ENCODE assay signal across 8 cellular contexts in genomic region chrX:14027511-14028019, GRCh38. TPM values are rescaled to one million over a fixed set of nuclear protein-coding genes. Genes with fewer than 3 reads are reported as not detected.
DNase-seq lines count a peak whose midpoint lies in the region; ATAC-seq and TF ChIP-seq lines count a peak whose summit lies in the region.

No MANE protein-coding gene starts in this region.

- no peak overlapping the region; the same call in 1 of the 2 replicates for H3K27ac ChIP-seq in SU-DHL-6 (ENCODE audit: low read depth, low read length)
- no peak overlapping the region for H3K27ac ChIP-seq in effector memory CD4-positive, alpha-beta T cell (ENCODE audit: insufficient read depth, low read length, poor library complexity, severe bottlenecking)

- H3K4me1 ChIP-seq in BE2C: peaks cover 17% of the 10 kb centered on the region
- H3K4me1 ChIP-seq in effector memory CD4-positive, alpha-beta T cell (ENCODE audit: control insufficient read depth, insufficient read depth, low read length, poor library complexity, severe bottlenecking): peaks cover 9% of the 10 kb centered on the region

- H3K9me3 ChIP-seq in SU-DHL-6 (ENCODE audit: insufficient read depth, low read length) (no peaks in the 10 kb centered on the region), BE2C (no peaks in the 10 kb centered on the region)
- no peaks in the 10 kb centered on the region for H3K9me3 ChIP-seq in effector memory CD4-positive, alpha-beta T cell (ENCODE audit: control insufficient read depth, low read length)

- H3K9ac ChIP-seq in SU-DHL-6 (ENCODE audit: low read length): 0 out of 2 replicates have a peak overlapping the region, but pooled peaks have one; percentile 83

- no peak overlapping the region for H2AFZ ChIP-seq in SU-DHL-6 (ENCODE audit: low read depth, low read length, severe bottlenecking)

- no peaks in the 10 kb centered on the region for H4K20me1 ChIP-seq in SU-DHL-6 (ENCODE audit: low read depth, low read length)

- H3K27me3 ChIP-seq in SU-DHL-6 (ENCODE audit: low read length) (no peaks in the 10 kb centered on the region), BE2C (no peaks in the 10 kb centered on the region)
- no peaks in the 10 kb centered on the region for H3K27me3 ChIP-seq in effector memory CD4-positive, alpha-beta T cell (replicated peaks; ENCODE audit: control insufficient read depth, insufficient read depth, low read length, poor library complexity, severe bottlenecking)

- H3K36me3 ChIP-seq in SU-DHL-6 (ENCODE audit: low read length): no peaks in the 10 kb centered on the region
- no peaks in the 10 kb centered on the region for H3K36me3 ChIP-seq in BE2C
- no peaks in the 10 kb centered on the region for H3K36me3 ChIP-seq in effector memory CD4-positive, alpha-beta T cell (ENCODE audit: control insufficient read depth, insufficient read depth, low read length)

- H3K9me2 ChIP-seq in SU-DHL-6 (replicated peaks; ENCODE audit: insufficient read depth, low read length): no peaks in the 10 kb centered on the region

- H3K4me2 ChIP-seq in SU-DHL-6 (ENCODE audit: low read depth, low read length, poor library complexity, severe bottlenecking): peak overlapping the region; percentile 87

- H3K4me3 ChIP-seq in SU-DHL-6 (ENCODE audit: insufficient read depth, low read length, poor library complexity, severe bottlenecking) (peak overlapping the region; percentile 87), BE2C (ENCODE audit: low read depth, low read length) (no peak overlapping the region)
- no peak overlapping the region for H3K4me3 ChIP-seq in effector memory CD4-positive, alpha-beta T cell (ENCODE audit: insufficient read depth, low read depth, low read length, poor library complexity, severe bottlenecking)

- DNase-seq in glomerular visceral epithelial cell (ENCODE audit: extremely low spot score) (peak; percentile 8), BE2C (no peak), NCI-H2029 (lab: John Stamatoyannopoulos, UW) (no peak)
- DNase-seq in effector memory CD4-positive, alpha-beta T cell: no peak
- no peak for DNase-seq in stimulated activated CD4-positive, alpha-beta T cell treated with anti-CD3 and anti-CD28 coated beads, Interleukin-4, amount 100 ng/mL, for 1 hour

- H3F3A ChIP-seq in SU-DHL-6 (ENCODE audit: insufficient read depth): peaks cover 9% of the 10 kb centered on the region; the same call in 1 of the 2 replicates

- TF ChIP-seq CTCF in SU-DHL-6 (IDR thresholded peaks at IDR 0.05; ENCODE audit: insufficient read depth, low read length, poor library complexity, severe bottlenecking) (no peak), BE2C (IDR thresholded peaks at IDR 0.05; ENCODE audit: low read depth, low read length) (no peak)

- ATAC-seq in GM18519 (IDR thresholded peaks at IDR 0.05; ENCODE audit: low FRiP score, unreplicated experiment): peak; percentile 36
- peak; percentile 48 for ATAC-seq in HG02610 (IDR thresholded peaks at IDR 0.05; ENCODE audit: unreplicated experiment)

- H3K79me2 ChIP-seq in SU-DHL-6 (ENCODE audit: insufficient read depth, low read length): peaks cover 37% of the 10 kb centered on the region

RNA-seq across cellular contexts. Expression of gene GEMIN8, which starts 2.1 kb away (rescaled TPM):
- 42.9 TPM for polyA plus RNA-seq in BE2C (2012; ENCODE audit: insufficient read depth, insufficient read length, low read depth)
